1 cellular context compared by ENCODE assay signal in the genomic region with DNA sequence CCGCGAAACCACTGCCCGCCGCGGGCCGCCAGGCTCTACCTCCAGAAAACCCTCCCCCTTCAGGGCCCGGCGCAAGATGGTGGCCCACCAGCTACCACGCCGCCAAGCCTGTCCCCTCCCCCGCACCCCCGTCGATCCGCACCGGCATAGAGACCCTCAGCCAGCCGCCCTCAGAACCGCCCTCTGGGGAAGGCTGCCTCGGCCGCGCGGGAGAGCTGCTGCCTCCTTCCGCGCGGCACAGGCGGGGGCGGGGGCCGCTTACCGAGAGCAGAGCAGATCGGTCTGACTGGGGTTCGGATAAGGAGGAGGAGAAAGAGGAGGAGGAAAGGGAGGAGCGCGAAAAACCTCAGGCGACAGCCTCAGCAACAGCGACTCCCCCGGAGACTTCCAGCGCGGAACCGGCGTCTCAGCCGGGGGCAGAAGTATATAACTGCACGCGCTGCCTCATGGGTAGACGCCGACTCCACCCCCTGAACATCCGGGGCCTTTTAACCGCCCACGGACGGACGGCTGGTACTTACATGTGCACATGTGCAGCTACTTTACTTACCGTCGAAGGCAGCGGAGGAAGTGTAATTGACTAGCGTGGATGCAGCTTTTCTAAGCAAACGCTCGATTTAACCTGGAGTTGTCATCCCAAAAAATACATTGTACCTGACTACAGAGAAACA.
TF ChIP-seq lines count a peak whose summit lies in the region.

Gene ZNF280C, minus strand, starts transcription at position 400 of the 671 bp plus-strand sequence. CDS start 8,450 bp downstream, outside the sequence.

TF ChIP-seq in HEK293, 187 proteins besides CTCF, POLR2A, EP300 and RAD21 (continued from another document and continues in another):
- TF ChIP-seq ZNF26 (tag by site-specific recombination; IDR thresholded peaks at IDR 0.05): no peak
- TF ChIP-seq ZNF629 (tag by site-specific recombination; IDR thresholded peaks at IDR 0.05): peak; percentile 55
- no peak for TF ChIP-seq ZNF138 (tag by site-specific recombination; IDR thresholded peaks at IDR 0.05; ENCODE audit: borderline replicate concordance)
- TF ChIP-seq IKZF3 (tag by site-specific recombination; IDR thresholded peaks at IDR 0.05): peak; percentile 36; the same call in 1 of the 2 replicates
- TF ChIP-seq ZNF549 (tag by site-specific recombination; IDR thresholded peaks at IDR 0.05): no peak
- TF ChIP-seq GFI1B (tag by site-specific recombination; IDR thresholded peaks at IDR 0.05): no peak
- TF ChIP-seq ZNF335 (tag by site-specific recombination; conservative IDR thresholded peaks at IDR 0.05): peak; percentile 84
- peak; percentile 93 for TF ChIP-seq EGR2 (tag by site-specific recombination; IDR thresholded peaks at IDR 0.05; ENCODE audit: low read depth)
- no peak for TF ChIP-seq ZBTB6 (tag by site-specific recombination; IDR thresholded peaks at IDR 0.05)
- TF ChIP-seq SETDB1 (IDR thresholded peaks at IDR 0.05; ENCODE audit: insufficient read length, low read length): peak; percentile 96
- peak; percentile 94 for TF ChIP-seq ZFHX2 (tag by site-specific recombination; conservative IDR thresholded peaks at IDR 0.05)
- TF ChIP-seq PRDM10 (tag by site-specific recombination; IDR thresholded peaks at IDR 0.05): peak; percentile 48
- TF ChIP-seq GLIS2 (tag by site-specific recombination; IDR thresholded peaks at IDR 0.05): peak; percentile 90
- TF ChIP-seq ZNF394 (tag by site-specific recombination; IDR thresholded peaks at IDR 0.05; ENCODE audit: borderline replicate concordance): peak; percentile 89
- no peak for TF ChIP-seq GLI2 (tag by site-specific recombination; IDR thresholded peaks at IDR 0.05; ENCODE audit: borderline replicate concordance, low read depth)
- peak; percentile 56; the same call in 1 of the 2 replicates for TF ChIP-seq YY2 (tag by site-specific recombination; IDR thresholded peaks at IDR 0.05)
- TF ChIP-seq ZNF2 (tag by site-specific recombination; IDR thresholded peaks at IDR 0.05): peak; percentile 91
- peak; percentile 76 for TF ChIP-seq ZBTB8A (tag by site-specific recombination; IDR thresholded peaks at IDR 0.05)
- TF ChIP-seq ZNF623 (tag by site-specific recombination; IDR thresholded peaks at IDR 0.05): 0 out of 2 replicates have a peak, but pooled peaks have one; percentile 17
- TF ChIP-seq ZNF157 (tag by site-specific recombination; IDR thresholded peaks at IDR 0.05): no peak
- TF ChIP-seq ZNF354C (tag by site-specific recombination; IDR thresholded peaks at IDR 0.05; ENCODE audit: borderline replicate concordance, low read depth): no peak
- TF ChIP-seq, protein P1, sequence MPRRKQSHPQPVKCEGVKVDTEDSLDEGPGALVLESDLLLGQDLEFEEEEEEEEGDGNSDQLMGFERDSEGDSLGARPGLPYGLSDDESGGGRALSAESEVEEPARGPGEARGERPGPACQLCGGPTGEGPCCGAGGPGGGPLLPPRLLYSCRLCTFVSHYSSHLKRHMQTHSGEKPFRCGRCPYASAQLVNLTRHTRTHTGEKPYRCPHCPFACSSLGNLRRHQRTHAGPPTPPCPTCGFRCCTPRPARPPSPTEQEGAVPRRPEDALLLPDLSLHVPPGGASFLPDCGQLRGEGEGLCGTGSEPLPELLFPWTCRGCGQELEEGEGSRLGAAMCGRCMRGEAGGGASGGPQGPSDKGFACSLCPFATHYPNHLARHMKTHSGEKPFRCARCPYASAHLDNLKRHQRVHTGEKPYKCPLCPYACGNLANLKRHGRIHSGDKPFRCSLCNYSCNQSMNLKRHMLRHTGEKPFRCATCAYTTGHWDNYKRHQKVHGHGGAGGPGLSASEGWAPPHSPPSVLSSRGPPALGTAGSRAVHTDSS (tag by site-specific recombination; IDR thresholded peaks at IDR 0.05): 0 out of 2 replicates have a peak, but pooled peaks have one; percentile 6
- peak; percentile 43; the same call in 1 of the 2 replicates for TF ChIP-seq ZNF391 (tag by site-specific recombination; IDR thresholded peaks at IDR 0.05; ENCODE audit: borderline replicate concordance, low read depth)
- peak; percentile 82 for TF ChIP-seq ZXDB (tag by site-specific recombination; IDR thresholded peaks at IDR 0.05)
- no peak for TF ChIP-seq HOXA7 (CRISPR knock-in tag; IDR thresholded peaks at IDR 0.05; ENCODE audit: borderline replicate concordance)
- peak; percentile 98 for TF ChIP-seq ZBTB17 (tag by site-specific recombination; IDR thresholded peaks at IDR 0.05)
- TF ChIP-seq ZNF561 (tag by site-specific recombination; IDR thresholded peaks at IDR 0.05; ENCODE audit: borderline replicate concordance): peak; percentile 48; the same call in 1 of the 2 replicates
- TF ChIP-seq ZNF555 (tag by site-specific recombination; conservative IDR thresholded peaks at IDR 0.05): no peak
- peak; percentile 86 for TF ChIP-seq SP3 (tag by site-specific recombination; IDR thresholded peaks at IDR 0.05)
- no peak for TF ChIP-seq ZNF658 (tag by site-specific recombination; IDR thresholded peaks at IDR 0.05)
- TF ChIP-seq SP2 (tag by site-specific recombination; IDR thresholded peaks at IDR 0.05): peak; percentile 79
- TF ChIP-seq, protein P2, sequence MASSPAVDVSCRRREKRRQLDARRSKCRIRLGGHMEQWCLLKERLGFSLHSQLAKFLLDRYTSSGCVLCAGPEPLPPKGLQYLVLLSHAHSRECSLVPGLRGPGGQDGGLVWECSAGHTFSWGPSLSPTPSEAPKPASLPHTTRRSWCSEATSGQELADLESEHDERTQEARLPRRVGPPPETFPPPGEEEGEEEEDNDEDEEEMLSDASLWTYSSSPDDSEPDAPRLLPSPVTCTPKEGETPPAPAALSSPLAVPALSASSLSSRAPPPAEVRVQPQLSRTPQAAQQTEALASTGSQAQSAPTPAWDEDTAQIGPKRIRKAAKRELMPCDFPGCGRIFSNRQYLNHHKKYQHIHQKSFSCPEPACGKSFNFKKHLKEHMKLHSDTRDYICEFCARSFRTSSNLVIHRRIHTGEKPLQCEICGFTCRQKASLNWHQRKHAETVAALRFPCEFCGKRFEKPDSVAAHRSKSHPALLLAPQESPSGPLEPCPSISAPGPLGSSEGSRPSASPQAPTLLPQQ (tag by site-specific recombination; IDR thresholded peaks at IDR 0.05): peak; percentile 74
- no peak for TF ChIP-seq ZNF585B (tag by site-specific recombination; IDR thresholded peaks at IDR 0.05)
- TF ChIP-seq ZFP69B (tag by site-specific recombination; IDR thresholded peaks at IDR 0.05): peak; percentile 60
- TF ChIP-seq, protein P3, sequence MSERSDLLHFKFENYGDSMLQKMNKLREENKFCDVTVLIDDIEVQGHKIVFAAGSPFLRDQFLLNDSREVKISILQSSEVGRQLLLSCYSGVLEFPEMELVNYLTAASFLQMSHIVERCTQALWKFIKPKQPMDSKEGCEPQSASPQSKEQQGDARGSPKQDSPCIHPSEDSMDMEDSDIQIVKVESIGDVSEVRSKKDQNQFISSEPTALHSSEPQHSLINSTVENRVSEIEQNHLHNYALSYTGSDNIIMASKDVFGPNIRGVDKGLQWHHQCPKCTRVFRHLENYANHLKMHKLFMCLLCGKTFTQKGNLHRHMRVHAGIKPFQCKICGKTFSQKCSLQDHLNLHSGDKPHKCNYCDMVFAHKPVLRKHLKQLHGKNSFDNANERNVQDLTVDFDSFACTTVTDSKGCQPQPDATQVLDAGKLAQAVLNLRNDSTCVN (tag by site-specific recombination; optimal IDR thresholded peaks at IDR 0.05): peak; percentile 68
- no peak for TF ChIP-seq ZNF223 (tag by site-specific recombination; IDR thresholded peaks at IDR 0.05)
- TF ChIP-seq ZNF423 (tag by site-specific recombination; IDR thresholded peaks at IDR 0.05): 0 out of 2 replicates have a peak, but pooled peaks have one; percentile 0
- no peak for TF ChIP-seq ZNF23 (tag by site-specific recombination; IDR thresholded peaks at IDR 0.05; ENCODE audit: borderline replicate concordance)
- TF ChIP-seq ZNF146 (tag by site-specific recombination; IDR thresholded peaks at IDR 0.05): no peak
- TF ChIP-seq WT1 (tag by site-specific recombination; IDR thresholded peaks at IDR 0.05): peak; percentile 84
- peak; percentile 78 for TF ChIP-seq KLF8 (tag by site-specific recombination; IDR thresholded peaks at IDR 0.05)
- TF ChIP-seq ZNF324 (tag by site-specific recombination; IDR thresholded peaks at IDR 0.05): peak; percentile 83
- TF ChIP-seq ZNF600 (tag by site-specific recombination; IDR thresholded peaks at IDR 0.05): peak; percentile 84
- no peak for TF ChIP-seq ZNF558 (tag by site-specific recombination; IDR thresholded peaks at IDR 0.05)
- TF ChIP-seq ZNF701 (tag by site-specific recombination; IDR thresholded peaks at IDR 0.05): peak; percentile 15; the same call in 1 of the 2 replicates
- TF ChIP-seq, protein P4, sequence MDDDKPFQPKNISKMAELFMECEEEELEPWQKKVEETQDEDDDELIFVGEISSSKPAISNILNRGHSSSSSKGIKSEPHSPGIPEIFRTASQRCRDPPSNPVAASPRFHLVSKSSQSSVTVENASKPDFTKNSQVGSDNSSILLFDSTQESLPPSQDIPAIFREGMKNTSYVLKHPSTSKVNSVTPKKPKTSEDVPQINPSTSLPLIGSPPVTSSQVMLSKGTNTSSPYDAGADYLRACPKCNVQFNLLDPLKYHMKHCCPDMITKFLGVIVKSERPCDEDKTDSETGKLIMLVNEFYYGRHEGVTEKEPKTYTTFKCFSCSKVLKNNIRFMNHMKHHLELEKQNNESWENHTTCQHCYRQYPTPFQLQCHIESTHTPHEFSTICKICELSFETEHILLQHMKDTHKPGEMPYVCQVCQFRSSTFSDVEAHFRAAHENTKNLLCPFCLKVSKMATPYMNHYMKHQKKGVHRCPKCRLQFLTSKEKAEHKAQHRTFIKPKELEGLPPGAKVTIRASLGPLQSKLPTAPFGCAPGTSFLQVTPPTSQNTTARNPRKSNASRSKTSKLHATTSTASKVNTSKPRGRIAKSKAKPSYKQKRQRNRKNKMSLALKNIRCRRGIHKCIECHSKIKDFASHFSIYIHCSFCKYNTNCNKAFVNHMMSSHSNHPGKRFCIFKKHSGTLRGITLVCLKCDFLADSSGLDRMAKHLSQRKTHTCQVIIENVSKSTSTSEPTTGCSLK (tag by site-specific recombination; IDR thresholded peaks at IDR 0.05): no peak
- peak; percentile 89 for TF ChIP-seq ZNF341 (tag by site-specific recombination; IDR thresholded peaks at IDR 0.05; ENCODE audit: low read depth)
- 0 out of 2 replicates have a peak, but pooled peaks have one; percentile 54 for TF ChIP-seq ZFP37 (tag by site-specific recombination; IDR thresholded peaks at IDR 0.05)
- TF ChIP-seq ZEB2 (tag by site-specific recombination; IDR thresholded peaks at IDR 0.05): peak; percentile 82
- TF ChIP-seq ZNF707 (tag by site-specific recombination; IDR thresholded peaks at IDR 0.05): no peak
- no peak for TF ChIP-seq BCL11B (tag by site-specific recombination; IDR thresholded peaks at IDR 0.05; ENCODE audit: low read depth)
- TF ChIP-seq INSM2 (tag by site-specific recombination; IDR thresholded peaks at IDR 0.05): no peak
- no peak for TF ChIP-seq ZNF791 (tag by site-specific recombination; IDR thresholded peaks at IDR 0.05)
- TF ChIP-seq MZF1 (tag by site-specific recombination; IDR thresholded peaks at IDR 0.05; ENCODE audit: borderline replicate concordance): no peak
